Comparison of ENCODE assay signal across 20 cellular contexts in genomic region chr10:21503580-21503979, GRCh38. TPM values are rescaled to one million over a fixed set of nuclear protein-coding genes. Genes with fewer than 3 reads are reported as not detected.
"Had no signal": no experiment of that assay in that cellular context is flagged by ENCODE, and none has a peak within 500 bp of the region (broad histone marks: within the 10 kb centered on the region; RNA-seq: fewer than 3 reads in every experiment).

No MANE protein-coding gene starts in this region.

- H3K36me3 Mint-ChIP-seq: stimulated activated memory B cell treated with anti-CD40 and anti-IgM and Interleukin-4, amounts not matched to agents 10 μg/mL and 1 μg/mL and 100 μg/mL, for 72 hours had no signal

- H3K4me1 ChIP-seq: pancreas, tibial artery had no signal

- H3K4me3 Mint-ChIP-seq: naive thymus-derived CD4-positive, alpha-beta T cell; stimulated activated memory B cell treated with anti-CD40 and anti-IgM and Interleukin-4, amounts not matched to agents 10 μg/mL and 1 μg/mL and 100 μg/mL, for 72 hours; stimulated activated naive CD8-positive, alpha-beta T cell treated with anti-CD3 and anti-CD28 coated beads, Interleukin-15, Interleukin-2, amounts not matched to agents 100 ng/mL and 50 ng/mL, for 24 hours had no signal

- H3K4me3 ChIP-seq: dorsolateral prefrontal cortex, heart left ventricle, pancreas, tibial artery had no signal

- H3K36me3 ChIP-seq: heart left ventricle, pancreas, tibial artery had no signal

- H3K27me3 ChIP-seq: pancreas had no signal

- H3K9me3 ChIP-seq: heart left ventricle, pancreas, tibial artery had no signal

- ATAC-seq: heart left ventricle; left colon; naive thymus-derived CD4-positive, alpha-beta T cell; pancreas; right cardiac atrium; stimulated activated memory B cell treated with anti-CD40 and anti-IgM and Interleukin-4, amounts not matched to agents 10 μg/mL and 1 μg/mL and 100 μg/mL, for 72 hours had no signal

- H3K27ac ChIP-seq: dorsolateral prefrontal cortex, heart left ventricle, pancreas, tibial artery had no signal

- H3K9me3 Mint-ChIP-seq: stimulated activated memory B cell treated with anti-CD40 and anti-IgM and Interleukin-4, amounts not matched to agents 10 μg/mL and 1 μg/mL and 100 μg/mL, for 72 hours; stimulated activated naive CD8-positive, alpha-beta T cell treated with anti-CD3 and anti-CD28 coated beads, Interleukin-15, Interleukin-2, amounts not matched to agents 100 ng/mL and 50 ng/mL, for 24 hours had no signal

- DNase-seq: cortex of kidney; dorsolateral prefrontal cortex; effector CD8-positive, alpha-beta T cell; foreskin melanocyte; heart left ventricle; hippocampal formation; left colon; mammary epithelial cell; naive thymus-derived CD4-positive, alpha-beta T cell; occipital lobe; pancreas; right cardiac atrium; stimulated activated CD4-positive, alpha-beta T cell treated with anti-CD3 and anti-CD28 coated beads, Interleukin-15, amount 100 ng/mL, for 24 hours; stimulated activated CD4-positive, alpha-beta T cell treated with anti-CD3 and anti-CD28 coated beads, Interleukin-1b, Interleukin-23, amount 100 ng/mL, for 48 hours; stimulated activated CD4-positive, alpha-beta T cell treated with anti-CD3 and anti-CD28 coated beads, Interleukin-4, amount 100 ng/mL, for 24 hours; tibial artery had no signal

- H3K27ac Mint-ChIP-seq: naive thymus-derived CD4-positive, alpha-beta T cell; progenitor cell of endocrine pancreas; stimulated activated memory B cell treated with anti-CD40 and anti-IgM and Interleukin-4, amounts not matched to agents 10 μg/mL and 1 μg/mL and 100 μg/mL, for 72 hours; stimulated activated naive CD8-positive, alpha-beta T cell treated with anti-CD3 and anti-CD28 coated beads, Interleukin-15, Interleukin-2, amounts not matched to agents 100 ng/mL and 50 ng/mL, for 24 hours had no signal

RNA-seq across cellular contexts. Expression of gene SKIDA1, which starts 21.9 kb away (rescaled TPM):
- total RNA-seq: mononuclear cell had no signal
